ENCODE assay signal across 25 cellular contexts in the genomic region with DNA sequence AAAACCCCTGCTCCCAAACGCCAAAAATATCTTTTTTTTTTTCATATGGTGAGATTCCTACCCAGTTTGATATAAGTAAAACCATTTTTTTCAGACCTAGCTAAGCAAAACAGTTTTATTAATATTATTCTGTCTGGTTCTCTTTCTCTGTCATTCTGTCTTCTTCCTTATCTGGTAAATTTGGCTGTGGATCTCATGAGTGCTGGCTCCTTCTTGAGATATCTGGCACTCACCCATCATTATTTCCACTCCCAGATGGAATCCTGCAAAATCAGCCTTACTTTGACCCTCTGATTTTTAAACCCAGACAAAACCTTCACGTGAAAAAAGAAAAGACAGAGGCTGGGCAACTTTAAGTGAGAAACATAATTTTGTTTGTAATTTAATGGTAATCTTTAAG.
"Had no signal": no experiment of that assay in that cellular context is flagged by ENCODE, and none has a peak within 500 bp of the region (broad histone marks: within the 10 kb centered on the region; RNA-seq: fewer than 3 reads in every experiment).

No MANE protein-coding gene starts in this region.

- H3K4me3 Mint-ChIP-seq: activated CD4-positive, alpha-beta memory T cell treated with anti-CD3 and anti-CD28 coated beads for 36 hours; activated naive CD8-positive, alpha-beta T cell treated with anti-CD3 and anti-CD28 coated beads, Interleukin-2, amount 10 ng/mL, durations not matched to agents 7 days and 5 days; effector memory CD8-positive, alpha-beta T cell; naive B cell; neural crest cell; T-helper 1 cell treated with Interleukin-12 subunit alpha and Interleukin-12 subunit beta and Interleukin-4 antibody, amounts not matched to agents 30 μg/mL and 1 μg/mL, for 36 hours had no signal

- ATAC-seq: effector memory CD8-positive, alpha-beta T cell; esophagus mucosa; foreskin keratinocyte; mucosa of descending colon had no signal

- H3K4me1 ChIP-seq: foreskin keratinocyte, upper lobe of left lung had no signal

- H3K36me3 ChIP-seq: spleen, thoracic aorta, upper lobe of left lung had no signal

- H3K27me3 ChIP-seq: foreskin keratinocyte, spleen, upper lobe of left lung had no signal

- H3K4me3 ChIP-seq: mucosa of descending colon, spleen, thoracic aorta, upper lobe of left lung had no signal

- H3K27ac Mint-ChIP-seq: activated CD4-positive, alpha-beta memory T cell treated with anti-CD3 and anti-CD28 coated beads for 36 hours; activated naive CD8-positive, alpha-beta T cell treated with anti-CD3 and anti-CD28 coated beads, Interleukin-2, amount 10 ng/mL, durations not matched to agents 7 days and 5 days; effector memory CD8-positive, alpha-beta T cell; naive B cell; T-helper 1 cell treated with Interleukin-12 subunit alpha and Interleukin-12 subunit beta and Interleukin-4 antibody, amounts not matched to agents 30 μg/mL and 1 μg/mL, for 36 hours had no signal

- H3K36me3 Mint-ChIP-seq: activated CD4-positive, alpha-beta memory T cell treated with anti-CD3 and anti-CD28 coated beads for 36 hours; activated naive CD8-positive, alpha-beta T cell treated with anti-CD3 and anti-CD28 coated beads, Interleukin-2, amount 10 ng/mL, durations not matched to agents 7 days and 5 days; naive B cell had no signal

- H3K27me3 Mint-ChIP-seq: activated CD4-positive, alpha-beta memory T cell treated with anti-CD3 and anti-CD28 coated beads for 36 hours; effector memory CD8-positive, alpha-beta T cell; naive B cell had no signal

- H3K27ac ChIP-seq: foreskin keratinocyte, spleen, thoracic aorta, upper lobe of left lung had no signal

- H3K9me3 ChIP-seq: mucosa of descending colon, thoracic aorta, upper lobe of left lung had no signal

- H3K4me1 Mint-ChIP-seq: activated naive CD8-positive, alpha-beta T cell treated with anti-CD3 and anti-CD28 coated beads, Interleukin-2, amount 10 ng/mL, durations not matched to agents 7 days and 5 days; naive B cell; neural crest cell had no signal

- DNase-seq: activated CD4-positive, alpha-beta memory T cell treated with anti-CD3 and anti-CD28 coated beads for 36 hours; activated CD4-positive, alpha-beta T cell treated with anti-CD3 and anti-CD28 coated beads for 4 hours; activated CD4-positive, CD25-positive, alpha-beta regulatory T cell; activated naive CD4-positive, alpha-beta T cell treated with Interleukin-2 at 50 U/mL for 16 hours; activated naive CD8-positive, alpha-beta T cell treated with anti-CD3 and anti-CD28 coated beads, Interleukin-2, amount 10 ng/mL, durations not matched to agents 7 days and 5 days; activated T-cell treated with anti-CD3 and anti-CD28 coated beads, Interleukin-2, amount 50 U/mL, for 48 hours; amniotic stem cell; effector memory CD8-positive, alpha-beta T cell; foreskin keratinocyte; glutamatergic neuron; hippocampal formation; kidney glomerular epithelial cell; mesenchymal stem cell; mucosa of descending colon; naive B cell; posterior cingulate gyrus; spleen; stimulated activated CD4-positive, alpha-beta T cell treated with anti-CD3 and anti-CD28 coated beads, Interleukin-4, amount 100 ng/mL, for 24 hours; stimulated activated naive CD4-positive, alpha-beta T cell treated with Interleukin-2 at 50 U/mL for 16 hours; T1000; upper lobe of left lung had no signal

- H3K9me3 Mint-ChIP-seq: activated CD4-positive, alpha-beta memory T cell treated with anti-CD3 and anti-CD28 coated beads for 36 hours; activated naive CD8-positive, alpha-beta T cell treated with anti-CD3 and anti-CD28 coated beads, Interleukin-2, amount 10 ng/mL, durations not matched to agents 7 days and 5 days; effector memory CD8-positive, alpha-beta T cell; T-helper 1 cell treated with Interleukin-12 subunit alpha and Interleukin-12 subunit beta and Interleukin-4 antibody, amounts not matched to agents 30 μg/mL and 1 μg/mL, for 36 hours had no signal
